13 cellular contexts compared by ENCODE assay signal in genomic region chr7:92625617-92626016, GRCh38. TPM values are rescaled to one million over a fixed set of nuclear protein-coding genes. Genes with fewer than 3 reads are reported as not detected.
DNase-seq lines count a peak whose midpoint lies in the region; ATAC-seq and TF ChIP-seq lines count a peak whose summit lies in the region.
"Had no signal": no experiment of that assay in that cellular context is flagged by ENCODE, and none has a peak within 500 bp of the region (broad histone marks: within the 10 kb centered on the region; RNA-seq: fewer than 3 reads in every experiment).

No MANE protein-coding gene starts in this region.

- H3K4me3 ChIP-seq in mucosa of descending colon: no peak overlapping the region

- no TSS peak for BruUV-seq in Calu3 (replicated peaks; lab: Mats Ljungman, UMichigan)

- intact Hi-C loops in Calu3 (cut with micrococcal nuclease; ENCODE audit: unreplicated experiment): loop anchor here (5.0 kb wide), 1 partner anchor 72 kb away; no protein-coding TSS in a partner anchor
- intact Hi-C loops in mucosa of descending colon (cut with DNase I, micrococcal nuclease): loop anchor here (10.0 kb wide), 2 partner anchors 59 to 69 kb away; no protein-coding TSS in a partner anchor

- H3K4me3 Mint-ChIP-seq in Calu3 (ENCODE audit: low read depth, unreplicated experiment): no peak overlapping the region
- peak overlapping the region; percentile 71 for H3K4me3 Mint-ChIP-seq in activated T-helper 17 cell treated with anti-CD3 and anti-CD28 coated beads, Interleukin-2, amount 50 U/mL, for 72 hours

- peak overlapping the region; percentile 77 for H3K27ac Mint-ChIP-seq in Calu3 (ENCODE audit: unreplicated experiment)
- peak overlapping the region; percentile 89 for H3K27ac Mint-ChIP-seq in activated T-helper 17 cell treated with anti-CD3 and anti-CD28 coated beads, Interleukin-2, amount 50 U/mL, for 72 hours

- no peak for DNase-seq in Calu3
- no peak for DNase-seq in mucosa of descending colon
- DNase-seq in NCI-H2196 treated with DMSO at 0.1 percent for 48 hours (lab: John Stamatoyannopoulos, UW; ENCODE audit: unreplicated experiment): no peak
- DNase-seq: activated CD4-positive, alpha-beta T cell treated with anti-CD3 and anti-CD28 coated beads for 1 hour; aorta; MM.1S; NCI-H524; SHP77; stimulated activated CD4-positive, alpha-beta T cell treated with anti-CD3 and anti-CD28 coated beads, Interleukin-4, amount 100 ng/mL, for 1 hour had no signal

- no peaks in the 10 kb centered on the region for H3K4me1 ChIP-seq in mucosa of descending colon (ENCODE audit: low read depth)

- CTCF ChIA-PET in Calu3 (lab: Charles Lee): no interaction called here

- H3K36me3 ChIP-seq in KOPT-K1 (ENCODE audit: insufficient read depth, low read length) (peaks cover 85% of the 10 kb centered on the region), mucosa of descending colon (ENCODE audit: low read depth) (no peaks in the 10 kb centered on the region)

- H3K27ac ChIP-seq in KOPT-K1 (ENCODE audit: low read depth, low read length, poor library complexity, severe bottlenecking): peak overlapping the region; percentile 98

- ATAC-seq in activated T-helper 17 cell treated with anti-CD3 and anti-CD28 coated beads, Interleukin-2, amount 50 U/mL, for 72 hours (replicated peaks): peak; percentile 60
- peak; percentile 46 for ATAC-seq in mucosa of descending colon
- ATAC-seq in HG02642 (IDR thresholded peaks at IDR 0.05; ENCODE audit: poor library complexity, unreplicated experiment): no peak
- no peak for ATAC-seq in HG03354 (IDR thresholded peaks at IDR 0.05; ENCODE audit: poor library complexity, severe bottlenecking, unreplicated experiment)

- TF ChIP-seq CTCF in Calu3 (IDR thresholded peaks at IDR 0.05; ENCODE audit: unreplicated experiment): no peak
- TF ChIP-seq CTCF in mucosa of descending colon (IDR thresholded peaks at IDR 0.05): no peak

- H3K9me3 Mint-ChIP-seq in Calu3 (ENCODE audit: low read depth, unreplicated experiment): peaks cover 5% of the 10 kb centered on the region
- no peaks in the 10 kb centered on the region for H3K9me3 Mint-ChIP-seq in activated T-helper 17 cell treated with anti-CD3 and anti-CD28 coated beads, Interleukin-2, amount 50 U/mL, for 72 hours

- peaks cover 32% of the 10 kb centered on the region for H3K36me3 Mint-ChIP-seq in Calu3 (ENCODE audit: insufficient read depth, unreplicated experiment)
- H3K36me3 Mint-ChIP-seq in activated T-helper 17 cell treated with anti-CD3 and anti-CD28 coated beads, Interleukin-2, amount 50 U/mL, for 72 hours (ENCODE audit: low read depth): peaks cover 95% of the 10 kb centered on the region

- peaks cover 54% of the 10 kb centered on the region for H3K4me1 Mint-ChIP-seq in Calu3 (ENCODE audit: low read depth, unreplicated experiment)
- H3K4me1 Mint-ChIP-seq in activated T-helper 17 cell treated with anti-CD3 and anti-CD28 coated beads, Interleukin-2, amount 50 U/mL, for 72 hours: peaks cover 70% of the 10 kb centered on the region

- H3K27me3 Mint-ChIP-seq in Calu3 (ENCODE audit: unreplicated experiment): no peaks in the 10 kb centered on the region
- no peaks in the 10 kb centered on the region for H3K27me3 Mint-ChIP-seq in activated T-helper 17 cell treated with anti-CD3 and anti-CD28 coated beads, Interleukin-2, amount 50 U/mL, for 72 hours

- H3K9me3 ChIP-seq in KOPT-K1 (ENCODE audit: insufficient read depth, low read length, poor library complexity, severe bottlenecking) (peaks cover 31% of the 10 kb centered on the region), mucosa of descending colon (no peaks in the 10 kb centered on the region)

RNA-seq across cellular contexts. Expression of gene FAM133B, which starts 35.4 kb away (rescaled TPM):
- total RNA-seq in Calu3 (2022) (26.4 and 30.0 TPM in 2 replicates), mucosa of descending colon (10 to 100 TPM; 17.3 to 25.7 (median 21.9) TPM)
- total RNA-seq in activated T-helper 17 cell treated with anti-CD3 and anti-CD28 coated beads, Interleukin-2, amount 50 U/mL, for 72 hours: 10 to 100 TPM; 27.9 to 31.4 TPM

Comparison
In these comparisons a context has a peak if more than half of its experiments do, and no peak if none do; other contexts are left out.
1. ATAC-seq: peak in activated T-helper 17 cell treated with anti-CD3 and anti-CD28 coated beads, Interleukin-2, amount 50 U/mL, for 72 hours (single experiment) and mucosa of descending colon (single experiment); none in HG02642 (single experiment) and HG03354 (single experiment).